8 cellular contexts compared by ENCODE assay signal in genomic region chr2:27211241-27211942, GRCh38. TPM values are rescaled to one million over a fixed set of nuclear protein-coding genes. Genes with fewer than 3 reads are reported as not detected.
A peak's percentile ranks its signal among the peaks of the same experiment; 100 is the strongest.
DNase-seq lines count a peak whose midpoint lies in the region; ATAC-seq and TF ChIP-seq lines count a peak whose summit lies in the region.

No MANE protein-coding gene starts in this region.

- CTCF ChIA-PET in activated naive CD4-positive, alpha-beta T cell treated with anti-CD3 and anti-CD28 coated beads for 36 hours (lab: Charles Lee): interaction anchor here (0.9 to 1.3 kb wide), 4 partner anchors 21 to 251 kb away, joined by 3 to 5 read pairs (median 4); no protein-coding TSS in a partner anchor
- CTCF ChIA-PET in activated CD4-positive, alpha-beta memory T cell treated with anti-CD3 and anti-CD28 coated beads, Interleukin-2, amount 10 ng/mL, durations not matched to agents 7 days and 5 days (lab: Charles Lee): interaction anchor here (1.0 to 2.3 kb wide), 4 partner anchors 9 to 124 kb away, joined by 3 to 7 read pairs (median 5); partner anchors contain the start of gene KHK

- intact Hi-C loops in activated naive CD4-positive, alpha-beta T cell treated with anti-CD3 and anti-CD28 coated beads for 36 hours (cut with micrococcal nuclease): loop anchor here (5.0 to 10.0 kb wide), 2 partner anchors 239 to 373 kb away; partner anchors contain the start of genes MAPRE3 and ZNF512
- intact Hi-C loops in left ventricle myocardium superior (cut with micrococcal nuclease): no loop called here
- intact Hi-C loops in sciatic nerve (cut with DNase I): loop anchor here (5.0 kb wide), 1 partner anchor 874 kb away; no protein-coding TSS in a partner anchor

- POLR2A ChIA-PET in activated CD4-positive, alpha-beta memory T cell treated with anti-CD3 and anti-CD28 coated beads, Interleukin-2, amount 10 ng/mL, durations not matched to agents 7 days and 5 days (lab: Charles Lee): interaction anchor here (0.7 to 3.2 kb wide), 12 partner anchors 8 to 453 kb away, joined by 3 to 17 read pairs (median 4); partner anchors contain the start of genes ABHD1, AGBL5, OST4 and PREB

- peak overlapping the region; percentile 98 for H3K4me3 Mint-ChIP-seq in activated naive CD4-positive, alpha-beta T cell treated with anti-CD3 and anti-CD28 coated beads for 36 hours
- peak overlapping the region; percentile 84 for H3K4me3 Mint-ChIP-seq in activated CD4-positive, alpha-beta memory T cell treated with anti-CD3 and anti-CD28 coated beads, Interleukin-2, amount 10 ng/mL, durations not matched to agents 7 days and 5 days

- ATAC-seq in left ventricle myocardium superior (peak; percentile 4), sciatic nerve (peak; percentile 2), GM18505 (IDR thresholded peaks at IDR 0.05; ENCODE audit: unreplicated experiment) (no peak)

- peak; percentile 34 for DNase-seq in activated naive CD4-positive, alpha-beta T cell treated with anti-CD3 and anti-CD28 coated beads for 36 hours
- DNase-seq in activated naive CD4-positive, alpha-beta T cell treated with anti-CD3 and anti-CD28 coated beads, Interleukin-2, amount 50 U/mL, for 16 hours: no peak
- DNase-seq in HT-29 (ENCODE audit: low spot score) (peak; percentile 67), left ventricle myocardium superior (no peak), sciatic nerve (ENCODE audit: low spot score) (no peak)
- no peak for DNase-seq in activated CD4-positive, alpha-beta memory T cell treated with anti-CD3 and anti-CD28 coated beads, Interleukin-2, amount 10 ng/mL, durations not matched to agents 7 days and 5 days
- no peak for DNase-seq in activated CD4-positive, CD25-positive, alpha-beta regulatory T cell (lab: John Stamatoyannopoulos, UW)

- TF ChIP-seq POLR2A in GM18505 (IDR thresholded peaks at IDR 0.05; ENCODE audit: borderline replicate concordance, extremely low read depth, insufficient read depth, insufficient read length): no peak

- H3K9me3 Mint-ChIP-seq in activated naive CD4-positive, alpha-beta T cell treated with anti-CD3 and anti-CD28 coated beads for 36 hours: no peaks in the 10 kb centered on the region
- no peaks in the 10 kb centered on the region for H3K9me3 Mint-ChIP-seq in activated CD4-positive, alpha-beta memory T cell treated with anti-CD3 and anti-CD28 coated beads, Interleukin-2, amount 10 ng/mL, durations not matched to agents 7 days and 5 days

- peaks cover 20% of the 10 kb centered on the region for H3K36me3 Mint-ChIP-seq in activated naive CD4-positive, alpha-beta T cell treated with anti-CD3 and anti-CD28 coated beads for 36 hours (ENCODE audit: low read depth)
- peaks cover 34% of the 10 kb centered on the region for H3K36me3 Mint-ChIP-seq in activated CD4-positive, alpha-beta memory T cell treated with anti-CD3 and anti-CD28 coated beads, Interleukin-2, amount 10 ng/mL, durations not matched to agents 7 days and 5 days (ENCODE audit: low read depth)

- peaks cover 25% of the 10 kb centered on the region for H3K4me1 Mint-ChIP-seq in activated naive CD4-positive, alpha-beta T cell treated with anti-CD3 and anti-CD28 coated beads for 36 hours (ENCODE audit: low read depth)
- H3K4me1 Mint-ChIP-seq in activated CD4-positive, alpha-beta memory T cell treated with anti-CD3 and anti-CD28 coated beads, Interleukin-2, amount 10 ng/mL, durations not matched to agents 7 days and 5 days: peaks cover 45% of the 10 kb centered on the region

- peak overlapping the region; percentile 80 for H3K27ac Mint-ChIP-seq in activated naive CD4-positive, alpha-beta T cell treated with anti-CD3 and anti-CD28 coated beads for 36 hours
- peak overlapping the region; percentile 71 for H3K27ac Mint-ChIP-seq in activated CD4-positive, alpha-beta memory T cell treated with anti-CD3 and anti-CD28 coated beads, Interleukin-2, amount 10 ng/mL, durations not matched to agents 7 days and 5 days

- no peaks in the 10 kb centered on the region for H3K27me3 Mint-ChIP-seq in activated naive CD4-positive, alpha-beta T cell treated with anti-CD3 and anti-CD28 coated beads for 36 hours (ENCODE audit: low read depth)
- no peaks in the 10 kb centered on the region for H3K27me3 Mint-ChIP-seq in activated CD4-positive, alpha-beta memory T cell treated with anti-CD3 and anti-CD28 coated beads, Interleukin-2, amount 10 ng/mL, durations not matched to agents 7 days and 5 days

RNA-seq across cellular contexts. Expression of gene ATRAID, which starts 0.4 kb away (rescaled TPM):
- 10 to 100 TPM; 80.5 to 80.8 TPM for total RNA-seq in activated naive CD4-positive, alpha-beta T cell treated with anti-CD3 and anti-CD28 coated beads for 36 hours
- 75.0 and 86.6 TPM in 2 replicates for total RNA-seq in HT-29 (2014; rRNA removed; shearing (Covaris generic))
- 10 to 100 TPM; 94.9 to 97.8 TPM for total RNA-seq in activated CD4-positive, alpha-beta memory T cell treated with anti-CD3 and anti-CD28 coated beads, Interleukin-2, amount 10 ng/mL, durations not matched to agents 7 days and 5 days
- total RNA-seq in left ventricle myocardium superior: 112 TPM
- 92.1 TPM for total RNA-seq in sciatic nerve

RNA-seq across cellular contexts. Expression of gene SLC5A6, which starts 0.7 kb away (rescaled TPM):
- 10 to 100 TPM; 22.6 to 24.8 TPM for total RNA-seq in activated naive CD4-positive, alpha-beta T cell treated with anti-CD3 and anti-CD28 coated beads for 36 hours
- 48.8 and 55.0 TPM in 2 replicates for total RNA-seq in HT-29 (2014; rRNA removed; shearing (Covaris generic))
- 10 to 100 TPM; 20.8 to 23.6 TPM for total RNA-seq in activated CD4-positive, alpha-beta memory T cell treated with anti-CD3 and anti-CD28 coated beads, Interleukin-2, amount 10 ng/mL, durations not matched to agents 7 days and 5 days
- total RNA-seq in left ventricle myocardium superior (13.3 TPM), sciatic nerve (22.6 TPM)

RNA-seq across cellular contexts. Expression of gene CAD, which starts 5.8 kb away (rescaled TPM):
- 100 to 1,000 TPM; 109 to 112 TPM for total RNA-seq in activated naive CD4-positive, alpha-beta T cell treated with anti-CD3 and anti-CD28 coated beads for 36 hours
- 78.5 and 88.5 TPM in 2 replicates for total RNA-seq in HT-29 (2014; rRNA removed; shearing (Covaris generic))
- total RNA-seq in activated CD4-positive, alpha-beta memory T cell treated with anti-CD3 and anti-CD28 coated beads, Interleukin-2, amount 10 ng/mL, durations not matched to agents 7 days and 5 days: 10 to 100 TPM; 39.7 TPM
- total RNA-seq in left ventricle myocardium superior (8.5 TPM), sciatic nerve (31.4 TPM)

RNA-seq across cellular contexts. Expression of gene SLC30A3, which starts 51.5 kb away (rescaled TPM):
- under 1 TPM; 0.55 to 0.67 TPM for total RNA-seq in activated naive CD4-positive, alpha-beta T cell treated with anti-CD3 and anti-CD28 coated beads for 36 hours
- not detected in 2 replicates for total RNA-seq in HT-29 (2014; rRNA removed; shearing (Covaris generic))
- total RNA-seq in activated CD4-positive, alpha-beta memory T cell treated with anti-CD3 and anti-CD28 coated beads, Interleukin-2, amount 10 ng/mL, durations not matched to agents 7 days and 5 days: under 1 TPM; 0.45 TPM
- 9.4 TPM for total RNA-seq in left ventricle myocardium superior
- not detected for total RNA-seq in sciatic nerve

Comparison
In these comparisons a context has a peak if more than half of its experiments do, and no peak if none do; other contexts are left out.
1. DNase-seq: peak in activated naive CD4-positive, alpha-beta T cell treated with anti-CD3 and anti-CD28 coated beads for 36 hours (single experiment) and HT-29 (single experiment); none in activated naive CD4-positive, alpha-beta T cell treated with anti-CD3 and anti-CD28 coated beads, Interleukin-2, amount 50 U/mL, for 16 hours (single experiment), activated CD4-positive, alpha-beta memory T cell treated with anti-CD3 and anti-CD28 coated beads, Interleukin-2, amount 10 ng/mL, durations not matched to agents 7 days and 5 days (single experiment), left ventricle myocardium superior (single experiment), sciatic nerve (single experiment) and activated CD4-positive, CD25-positive, alpha-beta regulatory T cell (0 of 4).